In genomic region chr15:31346367-31347066, GRCh38 we compare ENCODE assay signal across 8 cellular contexts. TPM values are rescaled to one million over a fixed set of nuclear protein-coding genes. Genes with fewer than 3 reads are reported as not detected.
DNase-seq lines count a peak whose midpoint lies in the region; ATAC-seq, FAIRE-seq and TF ChIP-seq lines count a peak whose summit lies in the region.

No MANE protein-coding gene starts in this region.

- no peaks in the 10 kb centered on the region for H3K27me3 Mint-ChIP-seq in CD4-positive, alpha-beta T cell

- H3K27ac Mint-ChIP-seq in CD4-positive, alpha-beta T cell: peak overlapping the region; percentile 90

- intact Hi-C loops in CD4-positive, alpha-beta T cell (cut with DNase I, micrococcal nuclease): loop anchor here (2.0 to 5.0 kb wide), 4 partner anchors 14 to 141 kb away; no protein-coding TSS in a partner anchor
- intact Hi-C loops in sigmoid colon (cut with DNase I): no loop called here

- CTCF ChIA-PET in CD4-positive, alpha-beta T cell (lab: Charles Lee): interaction anchor here (1.1 to 1.6 kb wide), 3 partner anchors 19 to 142 kb away, joined by 4 to 7 read pairs (median 4); no protein-coding TSS in a partner anchor

- WGBS in gastroesophageal sphincter (ENCODE audit: low coverage in 1 of 2), 2 donors: 65% methylated on average over 3 of the region's 14 CpGs; no CpG with 5 or more reads in 1 of the 2 donors
- WGBS in sigmoid colon, 2 donors: 59 to 81% methylated on average over 14 of the region's 14 CpGs

- FAIRE-seq in GM19239 (lab: Jason Lieb, UNC): peak; percentile 99

- no peak for DNase-seq in CD4-positive, alpha-beta T cell
- DNase-seq in GM19239 (ENCODE audit: insufficient read length, low spot score): no peak
- no peak for DNase-seq in MG63
- no peak for DNase-seq in sigmoid colon
- no peak for DNase-seq in NCI-H2171 (lab: John Stamatoyannopoulos, UW)

- H3K9me3 ChIP-seq in CD4-positive, alpha-beta T cell (ENCODE audit: control insufficient read depth, low read length): no peaks in the 10 kb centered on the region
- no peaks in the 10 kb centered on the region for H3K9me3 ChIP-seq in gastroesophageal sphincter
- H3K9me3 ChIP-seq in MG63: no peaks in the 10 kb centered on the region
- H3K9me3 ChIP-seq in sigmoid colon: no peaks in the 10 kb centered on the region

- H3K9me3 Mint-ChIP-seq in CD4-positive, alpha-beta T cell: no peaks in the 10 kb centered on the region

- peak overlapping the region; percentile 86 for H3K27ac ChIP-seq in CD4-positive, alpha-beta T cell (ENCODE audit: low read depth, low read length)
- H3K27ac ChIP-seq in gastroesophageal sphincter: peak overlapping the region in 3 of 4 donors; percentile 67 to 86 (median 73)
- peak overlapping the region in 2 of 4 donors; percentile 35 to 52 for H3K27ac ChIP-seq in sigmoid colon

- no peak for ATAC-seq in CD4-positive, alpha-beta T cell (ENCODE audit: poor library complexity)
- ATAC-seq in HG03460 (IDR thresholded peaks at IDR 0.05; ENCODE audit: unreplicated experiment): peak; percentile 43
- ATAC-seq in gastroesophageal sphincter: no peak
- ATAC-seq in HG03469 (IDR thresholded peaks at IDR 0.05; ENCODE audit: unreplicated experiment): no peak

- peak overlapping the region; percentile 90 for H3K4me3 Mint-ChIP-seq in CD4-positive, alpha-beta T cell

- H3K4me1 ChIP-seq in gastroesophageal sphincter: peaks cover 13 to 100% (median 81%) of the 10 kb centered on the region in 3 donors
- H3K4me1 ChIP-seq in sigmoid colon: peaks cover 0 to 83% (median 73%) of the 10 kb centered on the region in 4 donors

- POLR2A ChIA-PET in CD4-positive, alpha-beta T cell (lab: Charles Lee): interaction anchor here (0.8 to 25.4 kb wide), 17 partner anchors 8 to 145 kb away, joined by 3 to 566 read pairs (median 4); partner anchors contain the start of gene KLF13

- peaks cover 100% of the 10 kb centered on the region for H3K4me1 Mint-ChIP-seq in CD4-positive, alpha-beta T cell (ENCODE audit: low read depth)

- TF ChIP-seq EP300 in gastroesophageal sphincter (IDR thresholded peaks at IDR 0.05): no peak
- TF ChIP-seq EP300 in sigmoid colon (IDR thresholded peaks at IDR 0.05): no peak

- H3K4me3 ChIP-seq in gastroesophageal sphincter (no peak overlapping the region), MG63 (no peak overlapping the region), sigmoid colon (no peak overlapping the region)

- no peaks in the 10 kb centered on the region for H3K27me3 ChIP-seq in CD4-positive, alpha-beta T cell (ENCODE audit: control insufficient read depth, insufficient read depth, low read length)
- H3K27me3 ChIP-seq in gastroesophageal sphincter (no peaks in the 10 kb centered on the region), MG63 (no peaks in the 10 kb centered on the region), sigmoid colon (no peaks in the 10 kb centered on the region)

- peaks cover 0 to 17% of the 10 kb centered on the region in 2 donors for H3K36me3 ChIP-seq in gastroesophageal sphincter
- H3K36me3 ChIP-seq in MG63: no peaks in the 10 kb centered on the region
- no peaks in the 10 kb centered on the region for H3K36me3 ChIP-seq in sigmoid colon

- no peak for TF ChIP-seq CTCF in CD4-positive, alpha-beta T cell (IDR thresholded peaks at IDR 0.05)
- no peak for TF ChIP-seq CTCF in gastroesophageal sphincter (IDR thresholded peaks at IDR 0.05)
- no peak for TF ChIP-seq CTCF in sigmoid colon (IDR thresholded peaks at IDR 0.05)

- peaks cover 53% of the 10 kb centered on the region for H3K36me3 Mint-ChIP-seq in CD4-positive, alpha-beta T cell (ENCODE audit: low read depth)

- TF ChIP-seq POLR2A in gastroesophageal sphincter (IDR thresholded peaks at IDR 0.05): no peak
- TF ChIP-seq POLR2A in sigmoid colon (IDR thresholded peaks at IDR 0.05): no peak

RNA-seq across cellular contexts. Expression of gene KLF13, which starts 19.9 kb away (rescaled TPM):
- 100 to 1,000 TPM; 284 to 308 TPM for total RNA-seq in CD4-positive, alpha-beta T cell
- total RNA-seq in gastroesophageal sphincter: 100 to 1,000 TPM in 1 of 4 donors, 10 to 100 TPM in 3; 49.7 to 106 (median 76.1) TPM
- total RNA-seq in MG63 (2014; rRNA removed; shearing (Covaris generic); ENCODE audit: low replicate concordance): 39.1 and 47.2 TPM in 2 replicates
- 10 to 100 TPM; 18.7 to 28.0 (median 24.5) TPM for total RNA-seq in sigmoid colon
- 10 to 100 TPM; 23.4 to 71.9 (median 48.6) TPM for polyA plus RNA-seq in sigmoid colon
